In the genomic region with DNA sequence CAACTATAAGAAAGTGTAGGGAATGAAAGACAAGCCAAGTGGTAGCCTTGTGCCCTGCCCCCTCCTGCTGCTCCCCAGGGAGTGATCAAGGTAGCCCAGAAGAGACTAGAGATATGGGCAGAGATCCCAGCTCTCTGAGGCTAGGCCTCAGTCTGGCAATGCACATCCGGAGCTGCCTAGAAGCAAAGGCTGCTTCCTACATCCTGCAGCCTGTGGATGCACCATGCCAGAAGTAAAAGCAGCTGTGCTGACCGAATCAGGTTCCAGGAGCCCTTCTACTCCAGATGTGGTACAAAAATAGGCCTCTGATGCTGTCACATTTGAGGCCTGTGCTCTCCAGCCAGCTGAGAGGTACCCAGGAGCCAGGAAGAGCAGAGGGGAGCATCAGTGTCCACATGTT, we compare ENCODE assay signal across 14 cellular contexts. TPM values are rescaled to one million over a fixed set of nuclear protein-coding genes. Genes with fewer than 3 reads are reported as not detected.
"Had no signal": no experiment of that assay in that cellular context is flagged by ENCODE, and none has a peak within 500 bp of the region (broad histone marks: within the 10 kb centered on the region; RNA-seq: fewer than 3 reads in every experiment).

No MANE protein-coding gene starts in this region.

- H3K4me1 ChIP-seq: pancreas, uterus had no signal

- H3K4me3 ChIP-seq: pancreas, uterus had no signal

- DNase-seq: activated CD4-positive, CD25-positive, alpha-beta regulatory T cell treated with anti-CD3 and anti-CD28 coated beads, Interleukin-2, amount 50 U/mL, for 72 hours; activated gamma-delta T cell; activated T-cell treated with anti-CD3 and anti-CD28 coated beads, Interleukin-2, amount 50 U/mL, for 4 hours; brain microvascular endothelial cell; mammary epithelial cell; pancreas; stimulated activated CD4-positive, alpha-beta T cell treated with anti-CD3 and anti-CD28 coated beads, Interleukin-4, amount 100 ng/mL, for 4 hours had no signal

- H3K27me3 ChIP-seq: brain microvascular endothelial cell, pancreas, uterus had no signal

- H3K4me3 Mint-ChIP-seq: activated naive CD8-positive, alpha-beta T cell; activated T-cell treated with anti-CD3 and anti-CD28 coated beads, Interleukin-2, amount 50 U/mL, for 4 hours; T-helper 2 cell treated with Interferon-gamma antibody and Interleukin-4, amounts not matched to agents 5 μg/mL and 100 μg/mL, for 36 hours had no signal

- H3K27ac Mint-ChIP-seq: activated naive CD8-positive, alpha-beta T cell; T-helper 2 cell treated with Interferon-gamma antibody and Interleukin-4, amounts not matched to agents 5 μg/mL and 100 μg/mL, for 36 hours had no signal

- H3K36me3 ChIP-seq: brain microvascular endothelial cell, pancreas, uterus had no signal

- ATAC-seq: pancreas had no signal

- H3K27me3 Mint-ChIP-seq: activated naive CD8-positive, alpha-beta T cell had no signal

- H3K9me3 ChIP-seq: pancreas, uterus had no signal

- H3K9me3 Mint-ChIP-seq: activated T-cell treated with anti-CD3 and anti-CD28 coated beads, Interleukin-2, amount 50 U/mL, for 4 hours; T-helper 2 cell treated with Interferon-gamma antibody and Interleukin-4, amounts not matched to agents 5 μg/mL and 100 μg/mL, for 36 hours had no signal

- H3K27ac ChIP-seq: brain microvascular endothelial cell, pancreas had no signal

RNA-seq across cellular contexts. Expression of a gene that starts 29.3 kb away (rescaled TPM):
- total RNA-seq: endothelial cell of umbilical vein, glomerular endothelial cell, skeletal muscle tissue had no signal
- polyA plus RNA-seq: endothelial cell of umbilical vein had no signal

RNA-seq across cellular contexts. Expression of a gene that starts 40.7 kb away (rescaled TPM):
- total RNA-seq: activated T-cell treated with anti-CD3 and anti-CD28 coated beads, Interleukin-2, amount 50 U/mL, for 4 hours; endothelial cell of umbilical vein; glomerular endothelial cell; pancreas; skeletal muscle tissue had no signal
- polyA plus RNA-seq: mammary epithelial cell, neural cell, pancreas had no signal
